In genomic region chr1:12055259-12055658, GRCh38 we compare ENCODE assay signal across 19 cellular contexts. TPM values are rescaled to one million over a fixed set of nuclear protein-coding genes. Genes with fewer than 3 reads are reported as not detected.
DNase-seq lines count a peak whose midpoint lies in the region; ATAC-seq and TF ChIP-seq lines count a peak whose summit lies in the region.
"Had no signal": no experiment of that assay in that cellular context is flagged by ENCODE, and none has a peak within 500 bp of the region (broad histone marks: within the 10 kb centered on the region; RNA-seq: fewer than 3 reads in every experiment).

No MANE protein-coding gene starts in this region.

- no peak overlapping the region for H3K14ac ChIP-seq in IMR-90 (replicated peaks; ENCODE audit: low read depth, low read length)

- dilution Hi-C loops in IMR-90 (cut with HindIII; ENCODE audit: low sequenced_read_pairs, unreplicated experiment), result no loop called here

- no TSS peak for BruUV-seq in IMR-90 (replicated peaks; lab: Mats Ljungman, UMichigan)

- H3K79me1 ChIP-seq in IMR-90 (ENCODE audit: low read depth in 1 of 2, low read length in 2 of 2), result no peaks in the 10 kb centered on the region

- no peak overlapping the region for H2AK5ac ChIP-seq in IMR-90 (ENCODE audit: low read depth, low read length)

- H3K9ac ChIP-seq in IMR-90 (ENCODE audit: low read depth, low read length) (no peak overlapping the region), MM.1S (ENCODE audit: low read length) (no peak overlapping the region)

- H3K4me1 Mint-ChIP-seq in glutamatergic neuron (ENCODE audit: low read depth, unreplicated experiment), result peaks cover 29% of the 10 kb centered on the region
- peaks cover 60 to 80% of the 10 kb centered on the region in 2 donors for H3K4me1 Mint-ChIP-seq in stimulated activated naive B cell treated with anti-CD40 and anti-IgM and Interleukin-4, amounts not matched to agents 10 μg/mL and 1 μg/mL and 100 μg/mL, for 72 hours

- no peak overlapping the region for H2AK9ac ChIP-seq in IMR-90 (replicated peaks; ENCODE audit: low read depth, low read length, poor library complexity)

- no peak overlapping the region for H4K91ac ChIP-seq in IMR-90 (ENCODE audit: insufficient read depth, low read depth, low read length)

- H2AFZ ChIP-seq in IMR-90 (replicated peaks; ENCODE audit: low read length, poor library complexity), result peak overlapping the region; percentile 6
- H2AFZ ChIP-seq in MM.1S (ENCODE audit: low read length), result no peak overlapping the region

- peaks cover 18% of the 10 kb centered on the region for H3F3A ChIP-seq in MM.1S (ENCODE audit: insufficient read depth, low read length)

- CTCF ChIA-PET in IMR-90 (lab: Yijun Ruan, JAX), result interaction anchor here (0.7 kb wide), 1 partner anchor 12 kb away, joined by 5 read pairs; no protein-coding TSS in a partner anchor

- no peak for TF ChIP-seq CTCF in GM12865 (IDR thresholded peaks at IDR 0.05; ENCODE audit: insufficient read depth, low read depth, low read length, missing control alignments)
- no peak for TF ChIP-seq CTCF in IMR-90 (conservative IDR thresholded peaks at IDR 0.05; ENCODE audit: low read depth, low read length)
- TF ChIP-seq CTCF in glutamatergic neuron (IDR thresholded peaks at IDR 0.05; ENCODE audit: partially characterized antibody, unreplicated experiment), result no peak
- no peak for TF ChIP-seq CTCF in foreskin fibroblast (IDR thresholded peaks at IDR 0.05; ENCODE audit: low read depth, low read length)
- TF ChIP-seq CTCF in MM.1S (IDR thresholded peaks at IDR 0.05; ENCODE audit: low read length), result no peak

- H3K36me3 Mint-ChIP-seq in glutamatergic neuron (ENCODE audit: unreplicated experiment), result peaks cover 7% of the 10 kb centered on the region
- H3K36me3 Mint-ChIP-seq in stimulated activated naive B cell treated with anti-CD40 and anti-IgM and Interleukin-4, amounts not matched to agents 10 μg/mL and 1 μg/mL and 100 μg/mL, for 72 hours, result no peaks in the 10 kb centered on the region

- POLR2A ChIA-PET in IMR-90 (lab: Charles Lee; ENCODE audit: unreplicated experiment), result no interaction called here

- no peak for TF ChIP-seq RAD21 in IMR-90 (IDR thresholded peaks at IDR 0.05; ENCODE audit: low read length)

- H3K4me3 Mint-ChIP-seq in glutamatergic neuron (ENCODE audit: unreplicated experiment), result peak overlapping the region; percentile 42
- H3K4me3 Mint-ChIP-seq in stimulated activated naive B cell treated with anti-CD40 and anti-IgM and Interleukin-4, amounts not matched to agents 10 μg/mL and 1 μg/mL and 100 μg/mL, for 72 hours, result no peak overlapping the region
- H3K4me3 Mint-ChIP-seq: CD4-positive, alpha-beta T cell had no signal

- peak overlapping the region; percentile 71 for H3K4me3 ChIP-seq in GM12865 (ENCODE audit: low read depth, low read length)
- no peak overlapping the region for H3K4me3 ChIP-seq in IMR-90 (ENCODE audit: insufficient read depth, low read depth, low read length)
- no peak overlapping the region for H3K4me3 ChIP-seq in foreskin fibroblast (ENCODE audit: low read depth in 1 of 2, low read length in 2 of 2)
- H3K4me3 ChIP-seq in MM.1S (ENCODE audit: low read length), result no peak overlapping the region

- peaks cover 14% of the 10 kb centered on the region for H3K9me3 Mint-ChIP-seq in glutamatergic neuron (ENCODE audit: unreplicated experiment)
- H3K9me3 Mint-ChIP-seq in stimulated activated naive B cell treated with anti-CD40 and anti-IgM and Interleukin-4, amounts not matched to agents 10 μg/mL and 1 μg/mL and 100 μg/mL, for 72 hours, result no peaks in the 10 kb centered on the region
- H3K9me3 Mint-ChIP-seq: CD4-positive, alpha-beta T cell had no signal

- H4K5ac ChIP-seq in IMR-90 (ENCODE audit: low read depth, low read length), result no peak overlapping the region

- intact Hi-C loops in IMR-90 (cut with micrococcal nuclease), result no loop called here

- TF ChIP-seq POLR2A in IMR-90 (IDR thresholded peaks at IDR 0.05; ENCODE audit: low read depth, low read length), result no peak

- H3K4ac ChIP-seq in IMR-90 (ENCODE audit: low read depth, low read length), result no peak overlapping the region

- H2BK15ac ChIP-seq in IMR-90 (ENCODE audit: low read depth, low read length), result no peak overlapping the region

- H2BK120ac ChIP-seq in IMR-90 (ENCODE audit: low read depth, low read length), result no peak overlapping the region

- no peak overlapping the region for H2BK5ac ChIP-seq in IMR-90 (ENCODE audit: low read depth, low read length, poor library complexity, severe bottlenecking)

- H3K27me3 Mint-ChIP-seq in glutamatergic neuron (ENCODE audit: unreplicated experiment), result peaks cover 8% of the 10 kb centered on the region
- H3K27me3 Mint-ChIP-seq in stimulated activated naive B cell treated with anti-CD40 and anti-IgM and Interleukin-4, amounts not matched to agents 10 μg/mL and 1 μg/mL and 100 μg/mL, for 72 hours, result peaks cover 4 to 13% of the 10 kb centered on the region in 2 donors
- H3K27me3 Mint-ChIP-seq: CD4-positive, alpha-beta T cell had no signal

- DNase-seq in GM12865 (ENCODE audit: low read depth), result no peak
- no peak for DNase-seq in IMR-90
- no peak for DNase-seq in glutamatergic neuron
- DNase-seq in stimulated activated naive B cell treated with anti-CD40 and anti-IgM and Interleukin-4, amounts not matched to agents 10 μg/mL and 1 μg/mL and 100 μg/mL, for 72 hours, result no peak
- no peak for DNase-seq in foreskin fibroblast
- DNase-seq in MM.1S, result no peak
- DNase-seq in activated T-cell treated with anti-CD3 and anti-CD28 coated beads, Interleukin-2, amount 50 U/mL, for 1 hour, result no peak
- DNase-seq: ACHN; Caco-2; CD4-positive, alpha-beta T cell; DMS153; DMS79; GDM1; GOT3; H7 had no signal

- no peak overlapping the region for H4K8ac ChIP-seq in IMR-90 (ENCODE audit: low read depth in 2 of 2, low read length in 2 of 2)

- H3K18ac ChIP-seq in IMR-90 (ENCODE audit: low read depth, low read length), result no peak overlapping the region

- WGBS in IMR-90 (ENCODE audit: extremely low coverage in 2 of 2, insufficient read length in 1 of 2), 2 experiments, result 97% methylated on average over 4 of the region's 6 CpGs; no CpG with 5 or more reads in 1 of the 2 experiments

- no peaks in the 10 kb centered on the region for H3K9me1 ChIP-seq in IMR-90 (ENCODE audit: insufficient read depth, low read length)

- H3K79me2 ChIP-seq in MM.1S (ENCODE audit: low read length), result no peaks in the 10 kb centered on the region

- H3K4me2 ChIP-seq in IMR-90 (ENCODE audit: low read depth, low read length) (no peak overlapping the region), MM.1S (ENCODE audit: low read depth, low read length) (no peak overlapping the region)

- H3K23ac ChIP-seq in IMR-90 (ENCODE audit: low read depth, low read length), result no peak overlapping the region

- no peaks in the 10 kb centered on the region for H3K36me3 ChIP-seq in IMR-90 (ENCODE audit: control insufficient read depth, insufficient read depth, low read length)
- H3K36me3 ChIP-seq in MM.1S (replicated peaks; ENCODE audit: insufficient read depth, low read length), result no peaks in the 10 kb centered on the region

- H3K4me1 ChIP-seq in IMR-90 (ENCODE audit: control insufficient read depth, insufficient read depth, low read length) (peaks cover 5% of the 10 kb centered on the region; the same call in 1 of the 2 replicates), MM.1S (ENCODE audit: low read length) (peaks cover 36% of the 10 kb centered on the region)

- H3K27ac ChIP-seq in IMR-90 (ENCODE audit: insufficient read depth, low read length) (no peak overlapping the region), MM.1S (ENCODE audit: low read length) (no peak overlapping the region)
- H3K27ac ChIP-seq: C4-2B had no signal

- H4K20me1 ChIP-seq in IMR-90 (ENCODE audit: insufficient read depth, low read length) (no peaks in the 10 kb centered on the region), MM.1S (ENCODE audit: insufficient read depth, low read length) (no peaks in the 10 kb centered on the region)

- ATAC-seq in IMR-90 (ENCODE audit: low read depth), result no peak
- no peak for ATAC-seq in stimulated activated naive B cell treated with anti-CD40 and anti-IgM and Interleukin-4, amounts not matched to agents 10 μg/mL and 1 μg/mL and 100 μg/mL, for 72 hours (replicated peaks)
- ATAC-seq: HCT116 had no signal

- no peak overlapping the region for H2BK20ac ChIP-seq in IMR-90 (ENCODE audit: low read depth, low read length)

- H3K9me2 ChIP-seq in MM.1S (replicated peaks; ENCODE audit: insufficient read depth, low read length), result no peaks in the 10 kb centered on the region

- H3K27ac Mint-ChIP-seq in glutamatergic neuron (ENCODE audit: unreplicated experiment), result peak overlapping the region; percentile 38
- peak overlapping the region; percentile 71 for H3K27ac Mint-ChIP-seq in stimulated activated naive B cell treated with anti-CD40 and anti-IgM and Interleukin-4, amounts not matched to agents 10 μg/mL and 1 μg/mL and 100 μg/mL, for 72 hours
- H3K27ac Mint-ChIP-seq: CD4-positive, alpha-beta T cell had no signal

- H3K27me3 ChIP-seq in IMR-90 (ENCODE audit: control insufficient read depth, insufficient read depth, low read length) (peaks cover 14% of the 10 kb centered on the region), MM.1S (replicated peaks; ENCODE audit: insufficient read depth, low read length) (no peaks in the 10 kb centered on the region)

- H3K56ac ChIP-seq in IMR-90 (ENCODE audit: extremely low read depth, insufficient read depth, low read length), result no peak overlapping the region

- in situ Hi-C loops in IMR-90 (cut with MboI; ENCODE audit: low sequenced_read_pairs), result no loop called here

- H3K9me3 ChIP-seq in IMR-90 (ENCODE audit: control insufficient read depth, insufficient read depth, low read length) (peaks cover 7% of the 10 kb centered on the region), MM.1S (replicated peaks; ENCODE audit: insufficient read depth, low read length) (no peaks in the 10 kb centered on the region)
- H3K9me3 ChIP-seq: Caco-2 had no signal

TF ChIP-seq in IMR-90, 13 proteins besides CTCF, POLR2A, EP300 and RAD21 (continues in another document):
- TF ChIP-seq BHLHE40 (IDR thresholded peaks at IDR 0.05; ENCODE audit: low read depth, low read length), result no peak
- TF ChIP-seq RFX5 (IDR thresholded peaks at IDR 0.05; ENCODE audit: low read depth, low read length), result no peak
- no peak for TF ChIP-seq CEBPB (IDR thresholded peaks at IDR 0.05; ENCODE audit: low read depth, low read length)
- TF ChIP-seq FOS (IDR thresholded peaks at IDR 0.05; ENCODE audit: low read depth, low read length), result no peak
- TF ChIP-seq NFE2L2 (IDR thresholded peaks at IDR 0.05; ENCODE audit: low read depth, low read length), result no peak

RNA-seq across cellular contexts. Expression of gene TNFRSF8, which starts 7.8 kb away (rescaled TPM):
- total RNA-seq in IMR-90 (2012; rRNA removed) (under 0.01 TPM in 2 replicates), glutamatergic neuron (ENCODE audit: unreplicated experiment) (not detected)
- polyA plus RNA-seq in IMR-90 (2012; rRNA removed), result 0.31 and 0.37 TPM in 2 replicates
- 0.35 and 0.56 TPM in 2 replicates for polyA plus RNA-seq in IMR-90 (2012; cell fraction: cytosol; rRNA removed)
- 0.54 and 0.72 TPM in 2 replicates for polyA plus RNA-seq in IMR-90 (2012; cell fraction: nucleus; rRNA removed; ENCODE audit: low replicate concordance)
- total RNA-seq: Caco-2, HT-29 had no signal
- polyA plus RNA-seq: BJ had no signal

RNA-seq across cellular contexts. Expression of gene MIIP, which starts 36.0 kb away (rescaled TPM):
- total RNA-seq in IMR-90 (2012; rRNA removed) (12.2 and 14.2 TPM in 2 replicates), glutamatergic neuron (ENCODE audit: unreplicated experiment) (62.3 TPM)
- polyA plus RNA-seq in IMR-90 (2012; rRNA removed), result 23.7 and 28.7 TPM in 2 replicates
- polyA plus RNA-seq in IMR-90 (2012; cell fraction: cytosol; rRNA removed), result 12.9 and 18.5 TPM in 2 replicates
- polyA plus RNA-seq in IMR-90 (2012; cell fraction: nucleus; rRNA removed; ENCODE audit: low replicate concordance), result 74.8 and 224 TPM in 2 replicates
